In the genomic region with DNA sequence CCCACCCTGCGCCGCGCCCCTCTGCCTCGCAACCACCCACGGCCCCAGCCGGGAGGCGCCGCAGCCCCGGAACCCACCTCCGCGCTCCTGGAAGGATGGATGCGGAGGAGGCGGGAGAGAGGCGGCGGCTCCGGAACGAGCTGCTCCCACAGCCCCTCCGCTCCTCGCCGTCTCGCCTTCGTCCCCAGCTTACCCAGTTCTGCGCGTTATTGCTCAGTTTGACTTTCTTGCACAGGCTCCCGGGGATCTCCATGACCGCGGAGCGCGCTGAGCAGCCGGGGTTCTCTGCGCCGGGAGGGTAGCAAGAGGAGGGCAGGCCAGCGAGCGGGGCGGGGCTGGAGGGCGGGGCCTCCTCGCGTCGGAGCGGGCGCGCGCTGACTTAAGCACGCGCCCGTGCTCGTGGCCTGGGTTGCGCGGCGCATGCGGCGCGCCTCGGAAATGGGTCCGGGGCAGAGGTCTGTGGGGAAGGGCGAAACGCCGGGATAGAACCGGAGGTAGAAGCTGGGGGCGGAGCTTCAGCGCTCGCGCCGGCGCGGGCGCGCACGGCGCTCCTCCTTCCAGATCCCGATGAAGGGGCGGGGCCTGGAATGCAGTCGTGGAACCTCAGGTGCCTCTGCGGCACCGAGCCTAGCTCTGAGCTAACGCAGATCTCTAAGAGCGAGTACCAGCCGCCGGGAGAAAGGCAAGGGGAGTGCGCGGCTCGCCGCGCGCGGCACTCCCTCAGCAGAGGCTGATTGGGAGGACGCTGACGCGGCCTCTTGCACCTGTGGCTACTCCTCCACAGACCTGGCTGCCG, we compare ENCODE assay signal across 8 cellular contexts. TPM values are rescaled to one million over a fixed set of nuclear protein-coding genes. Genes with fewer than 3 reads are reported as not detected.
DNase-seq lines count a peak whose midpoint lies in the region; ATAC-seq lines count a peak whose summit lies in the region.

A gene (minus strand): TSS at position 308 of the 796 bp plus-strand sequence. CDS start 55 bp downstream, at position 253.

- peak; percentile 97 for DNase-seq in DMS153 (lab: John Stamatoyannopoulos, UW)
- peak; percentile 98 for DNase-seq in OCI-M1 (lab: John Stamatoyannopoulos, UW)
- peak; percentile 93 for DNase-seq in activated T-cell treated with anti-CD3 and anti-CD28 coated beads for 24 hours (ENCODE audit: low read depth)
- peak; percentile 80 for DNase-seq in epidermal melanocyte (ENCODE audit: insufficient read length, low spot score)
- peak; percentile 92 for DNase-seq in middle frontal gyrus (ENCODE audit: extremely low spot score, low spot score)
- DNase-seq in stimulated activated CD8-positive, alpha-beta memory T cell treated with anti-CD3 and anti-CD28 coated beads, Interleukin-2, amount 100 ng/mL, for 1 hour (ENCODE audit: low read depth in 2 of 2), result peak; percentile 89 to 92

- H3K4me3 Mint-ChIP-seq in IgD-negative memory B cell, result peak within 1 kb of the TSS; percentile 93 to 99 (median 98)

- H3K4me1 Mint-ChIP-seq in IgD-negative memory B cell, result peaks cover 20 to 32% (median 27%) of the 10 kb centered on the region in 3 donors

- H3K27me3 Mint-ChIP-seq in IgD-negative memory B cell, result no peaks in the 10 kb centered on the region

- H3K27ac Mint-ChIP-seq in IgD-negative memory B cell, result peak within 1 kb of the TSS; percentile 73 to 98 (median 97)

- ATAC-seq in GM21576 (IDR thresholded peaks at IDR 0.05; ENCODE audit: unreplicated experiment), result peak; percentile 81

- no peaks in the 10 kb centered on the region for H3K9me3 Mint-ChIP-seq in IgD-negative memory B cell

- H3K36me3 Mint-ChIP-seq in IgD-negative memory B cell, result no peaks in the 10 kb centered on the region

RNA-seq across cellular contexts. Expression of the gene that starts here (rescaled TPM):
- 52.4 TPM for polyA plus RNA-seq in IgD-negative memory B cell

Comparison
In these comparisons a context has a peak if more than half of its experiments do, and no peak if none do; other contexts are left out.
1. Peak in every context shown above with its lines: DNase-seq and ATAC-seq.